In the genomic region with DNA sequence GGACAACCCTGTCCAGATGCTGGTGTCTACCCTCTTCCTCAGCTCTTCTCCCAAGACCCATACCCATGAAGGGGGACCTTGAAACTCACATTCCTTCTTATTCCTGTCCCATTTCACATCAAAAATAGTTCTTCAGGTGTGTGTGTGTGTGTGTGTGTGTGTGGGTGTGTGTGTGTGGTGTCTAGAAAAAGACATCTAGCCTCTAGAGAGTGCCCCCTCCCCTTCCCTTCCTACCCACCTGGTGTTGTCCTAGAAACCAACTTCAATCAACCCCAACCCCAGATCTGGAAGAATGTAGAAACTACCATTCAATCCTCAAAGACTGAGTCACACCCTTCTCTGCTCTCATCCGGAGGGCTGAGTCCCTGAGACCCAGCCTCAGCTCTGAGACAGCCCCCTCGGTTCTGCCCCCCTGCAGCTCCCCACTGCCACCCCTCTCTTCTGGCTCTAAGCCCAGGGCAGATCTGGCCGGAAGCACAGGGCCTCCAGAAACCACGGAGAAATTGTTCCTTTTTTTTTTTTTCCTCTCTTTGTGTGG, we compare ENCODE assay signal across 1 cellular context.
TF ChIP-seq lines count a peak whose summit lies in the region.

No MANE protein-coding gene starts in this region.

TF ChIP-seq in HEK293, 187 proteins besides CTCF, POLR2A, EP300 and RAD21 (continued from another document):
- TF ChIP-seq, protein P1, sequence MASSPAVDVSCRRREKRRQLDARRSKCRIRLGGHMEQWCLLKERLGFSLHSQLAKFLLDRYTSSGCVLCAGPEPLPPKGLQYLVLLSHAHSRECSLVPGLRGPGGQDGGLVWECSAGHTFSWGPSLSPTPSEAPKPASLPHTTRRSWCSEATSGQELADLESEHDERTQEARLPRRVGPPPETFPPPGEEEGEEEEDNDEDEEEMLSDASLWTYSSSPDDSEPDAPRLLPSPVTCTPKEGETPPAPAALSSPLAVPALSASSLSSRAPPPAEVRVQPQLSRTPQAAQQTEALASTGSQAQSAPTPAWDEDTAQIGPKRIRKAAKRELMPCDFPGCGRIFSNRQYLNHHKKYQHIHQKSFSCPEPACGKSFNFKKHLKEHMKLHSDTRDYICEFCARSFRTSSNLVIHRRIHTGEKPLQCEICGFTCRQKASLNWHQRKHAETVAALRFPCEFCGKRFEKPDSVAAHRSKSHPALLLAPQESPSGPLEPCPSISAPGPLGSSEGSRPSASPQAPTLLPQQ (tag by site-specific recombination; IDR thresholded peaks at IDR 0.05) = no peak
- peak; percentile 20; the same call in 1 of the 2 replicates for TF ChIP-seq SP7 (tag by site-specific recombination; IDR thresholded peaks at IDR 0.05)
- TF ChIP-seq ZNF184 (tag by site-specific recombination; IDR thresholded peaks at IDR 0.05) = no peak
- TF ChIP-seq ZNF37A (tag by site-specific recombination; IDR thresholded peaks at IDR 0.05) = no peak
- peak; percentile 32 for TF ChIP-seq ZFHX2 (tag by site-specific recombination; conservative IDR thresholded peaks at IDR 0.05)
- TF ChIP-seq, protein P2, sequence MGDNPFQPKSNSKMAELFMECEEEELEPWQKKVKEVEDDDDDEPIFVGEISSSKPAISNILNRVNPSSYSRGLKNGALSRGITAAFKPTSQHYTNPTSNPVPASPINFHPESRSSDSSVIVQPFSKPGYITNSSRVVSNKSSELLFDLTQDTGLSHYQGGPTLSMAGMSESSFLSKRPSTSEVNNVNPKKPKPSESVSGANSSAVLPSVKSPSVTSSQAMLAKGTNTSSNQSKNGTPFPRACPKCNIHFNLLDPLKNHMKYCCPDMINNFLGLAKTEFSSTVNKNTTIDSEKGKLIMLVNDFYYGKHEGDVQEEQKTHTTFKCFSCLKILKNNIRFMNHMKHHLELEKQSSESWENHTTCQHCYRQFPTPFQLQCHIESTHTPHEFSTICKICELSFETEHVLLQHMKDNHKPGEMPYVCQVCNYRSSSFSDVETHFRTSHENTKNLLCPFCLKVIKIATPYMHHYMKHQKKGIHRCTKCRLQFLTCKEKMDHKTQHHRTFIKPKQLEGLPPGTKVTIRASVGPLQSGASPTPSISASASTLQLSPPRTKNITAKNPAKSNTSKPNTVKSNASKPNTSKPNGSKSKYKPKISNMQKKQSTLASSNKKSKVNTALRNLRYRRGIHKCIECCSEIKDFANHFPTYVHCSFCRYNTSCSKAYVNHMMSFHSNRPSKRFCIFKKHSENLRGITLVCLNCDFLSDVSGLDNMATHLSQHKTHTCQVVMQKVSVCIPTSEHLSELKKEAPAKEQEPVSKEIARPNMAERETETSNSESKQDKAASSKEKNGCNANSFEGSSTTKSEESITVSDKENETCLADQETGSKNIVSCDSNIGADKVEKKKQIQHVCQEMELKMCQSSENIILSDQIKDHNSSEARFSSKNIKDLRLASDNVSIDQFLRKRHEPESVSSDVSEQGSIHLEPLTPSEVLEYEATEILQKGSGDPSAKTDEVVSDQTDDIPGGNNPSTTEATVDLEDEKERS (tag by site-specific recombination; IDR thresholded peaks at IDR 0.05) = peak; percentile 97
- peak; percentile 67; the same call in 1 of the 2 replicates for TF ChIP-seq ZNF121 (tag by site-specific recombination; IDR thresholded peaks at IDR 0.05)
- TF ChIP-seq, protein P3, sequence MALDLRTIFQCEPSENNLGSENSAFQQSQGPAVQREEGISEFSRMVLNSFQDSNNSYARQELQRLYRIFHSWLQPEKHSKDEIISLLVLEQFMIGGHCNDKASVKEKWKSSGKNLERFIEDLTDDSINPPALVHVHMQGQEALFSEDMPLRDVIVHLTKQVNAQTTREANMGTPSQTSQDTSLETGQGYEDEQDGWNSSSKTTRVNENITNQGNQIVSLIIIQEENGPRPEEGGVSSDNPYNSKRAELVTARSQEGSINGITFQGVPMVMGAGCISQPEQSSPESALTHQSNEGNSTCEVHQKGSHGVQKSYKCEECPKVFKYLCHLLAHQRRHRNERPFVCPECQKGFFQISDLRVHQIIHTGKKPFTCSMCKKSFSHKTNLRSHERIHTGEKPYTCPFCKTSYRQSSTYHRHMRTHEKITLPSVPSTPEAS (tag by site-specific recombination; IDR thresholded peaks at IDR 0.05) = peak; percentile 69; the same call in 1 of the 2 replicates
- TF ChIP-seq, protein P4, sequence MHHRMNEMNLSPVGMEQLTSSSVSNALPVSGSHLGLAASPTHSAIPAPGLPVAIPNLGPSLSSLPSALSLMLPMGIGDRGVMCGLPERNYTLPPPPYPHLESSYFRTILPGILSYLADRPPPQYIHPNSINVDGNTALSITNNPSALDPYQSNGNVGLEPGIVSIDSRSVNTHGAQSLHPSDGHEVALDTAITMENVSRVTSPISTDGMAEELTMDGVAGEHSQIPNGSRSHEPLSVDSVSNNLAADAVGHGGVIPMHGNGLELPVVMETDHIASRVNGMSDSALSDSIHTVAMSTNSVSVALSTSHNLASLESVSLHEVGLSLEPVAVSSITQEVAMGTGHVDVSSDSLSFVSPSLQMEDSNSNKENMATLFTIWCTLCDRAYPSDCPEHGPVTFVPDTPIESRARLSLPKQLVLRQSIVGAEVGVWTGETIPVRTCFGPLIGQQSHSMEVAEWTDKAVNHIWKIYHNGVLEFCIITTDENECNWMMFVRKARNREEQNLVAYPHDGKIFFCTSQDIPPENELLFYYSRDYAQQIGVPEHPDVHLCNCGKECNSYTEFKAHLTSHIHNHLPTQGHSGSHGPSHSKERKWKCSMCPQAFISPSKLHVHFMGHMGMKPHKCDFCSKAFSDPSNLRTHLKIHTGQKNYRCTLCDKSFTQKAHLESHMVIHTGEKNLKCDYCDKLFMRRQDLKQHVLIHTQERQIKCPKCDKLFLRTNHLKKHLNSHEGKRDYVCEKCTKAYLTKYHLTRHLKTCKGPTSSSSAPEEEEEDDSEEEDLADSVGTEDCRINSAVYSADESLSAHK (tag by site-specific recombination; IDR thresholded peaks at IDR 0.05) = peak; percentile 100
- peak; percentile 71 for TF ChIP-seq GLIS1 (tag by site-specific recombination; IDR thresholded peaks at IDR 0.05)
- 0 out of 2 replicates have a peak, but pooled peaks have one; percentile 15 for TF ChIP-seq KLF8 (tag by site-specific recombination; IDR thresholded peaks at IDR 0.05)
- TF ChIP-seq ZNF791 (tag by site-specific recombination; IDR thresholded peaks at IDR 0.05) = peak; percentile 32; the same call in 1 of the 2 replicates
- TF ChIP-seq GLIS2 (tag by site-specific recombination; IDR thresholded peaks at IDR 0.05) = peak; percentile 66
- TF ChIP-seq, protein P5, sequence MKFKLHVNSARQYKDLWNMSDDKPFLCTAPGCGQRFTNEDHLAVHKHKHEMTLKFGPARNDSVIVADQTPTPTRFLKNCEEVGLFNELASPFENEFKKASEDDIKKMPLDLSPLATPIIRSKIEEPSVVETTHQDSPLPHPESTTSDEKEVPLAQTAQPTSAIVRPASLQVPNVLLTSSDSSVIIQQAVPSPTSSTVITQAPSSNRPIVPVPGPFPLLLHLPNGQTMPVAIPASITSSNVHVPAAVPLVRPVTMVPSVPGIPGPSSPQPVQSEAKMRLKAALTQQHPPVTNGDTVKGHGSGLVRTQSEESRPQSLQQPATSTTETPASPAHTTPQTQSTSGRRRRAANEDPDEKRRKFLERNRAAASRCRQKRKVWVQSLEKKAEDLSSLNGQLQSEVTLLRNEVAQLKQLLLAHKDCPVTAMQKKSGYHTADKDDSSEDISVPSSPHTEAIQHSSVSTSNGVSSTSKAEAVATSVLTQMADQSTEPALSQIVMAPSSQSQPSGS (tag by site-specific recombination; IDR thresholded peaks at IDR 0.05; ENCODE audit: low read depth) = no peak
- TF ChIP-seq, protein P6, sequence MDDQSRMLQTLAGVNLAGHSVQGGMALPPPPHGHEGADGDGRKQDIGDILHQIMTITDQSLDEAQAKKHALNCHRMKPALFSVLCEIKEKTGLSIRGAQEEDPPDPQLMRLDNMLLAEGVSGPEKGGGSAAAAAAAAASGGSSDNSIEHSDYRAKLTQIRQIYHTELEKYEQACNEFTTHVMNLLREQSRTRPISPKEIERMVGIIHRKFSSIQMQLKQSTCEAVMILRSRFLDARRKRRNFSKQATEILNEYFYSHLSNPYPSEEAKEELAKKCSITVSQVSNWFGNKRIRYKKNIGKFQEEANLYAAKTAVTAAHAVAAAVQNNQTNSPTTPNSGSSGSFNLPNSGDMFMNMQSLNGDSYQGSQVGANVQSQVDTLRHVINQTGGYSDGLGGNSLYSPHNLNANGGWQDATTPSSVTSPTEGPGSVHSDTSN (CRISPR knock-in tag; IDR thresholded peaks at IDR 0.05) = no peak
- 0 out of 2 replicates have a peak, but pooled peaks have one; percentile 11 for TF ChIP-seq KLF9 (tag by site-specific recombination; IDR thresholded peaks at IDR 0.05; ENCODE audit: low read depth)
